Comparison of ENCODE assay signal across 33 cellular contexts in the genomic region with DNA sequence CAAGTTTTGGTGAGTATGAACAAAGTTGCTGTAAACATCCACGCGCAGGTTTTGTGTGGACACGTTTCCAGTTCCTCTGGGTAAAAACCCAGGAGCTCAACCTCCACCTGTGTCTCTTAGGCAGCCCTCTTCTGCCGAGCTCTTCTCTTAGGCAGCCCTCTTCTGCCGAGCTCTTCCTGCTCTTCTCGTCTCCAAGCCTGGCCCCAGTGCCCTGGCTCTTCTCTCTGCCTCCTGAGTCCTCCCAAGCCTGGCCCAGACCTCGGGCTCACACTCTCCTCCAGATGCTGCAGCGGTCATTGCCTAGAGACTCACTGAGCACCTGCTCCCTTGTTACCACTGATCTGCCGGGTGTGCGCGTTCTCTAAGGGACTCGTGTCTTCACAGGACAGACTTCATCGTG. TPM values are rescaled to one million over a fixed set of nuclear protein-coding genes. Genes with fewer than 3 reads are reported as not detected.
"Had no signal": no experiment of that assay in that cellular context is flagged by ENCODE, and none has a peak within 500 bp of the region (broad histone marks: within the 10 kb centered on the region; RNA-seq: fewer than 3 reads in every experiment).

No MANE protein-coding gene starts in this region.

- H3K9me3 Mint-ChIP-seq: activated CD4-positive, alpha-beta T cell treated with anti-CD3 and anti-CD28 coated beads, Interleukin-2, amount 10 ng/mL, durations not matched to agents 24 days and 14 days; activated CD8-positive, alpha-beta T cell treated with anti-CD3 and anti-CD28 coated beads for 36 hours; activated naive CD8-positive, alpha-beta T cell treated with anti-CD3 and anti-CD28 coated beads for 36 hours; activated T-cell treated with anti-CD3 and anti-CD28 coated beads, Interleukin-2, amount 50 U/mL, for 72 hours; activated T-helper 17 cell treated with anti-CD3 and anti-CD28 coated beads, Interleukin-2, amount 50 U/mL, for 72 hours; T-helper 2 cell treated with Interferon-gamma antibody and Interleukin-4, amounts not matched to agents 5 μg/mL and 100 μg/mL, for 36 hours had no signal

- H3K27me3 ChIP-seq: Peyer's patch had no signal

- H3K4me2 ChIP-seq: KMS-11 had no signal

- FAIRE-seq: TTC549 had no signal

- H3K4me3 ChIP-seq: Peyer's patch had no signal

- H3K36me3 ChIP-seq: brain microvascular endothelial cell, Peyer's patch had no signal

- ATAC-seq: activated CD8-positive, alpha-beta T cell treated with anti-CD3 and anti-CD28 coated beads for 36 hours; activated T-cell treated with anti-CD3 and anti-CD28 coated beads, Interleukin-2, amount 50 U/mL, for 72 hours; activated T-helper 17 cell treated with anti-CD3 and anti-CD28 coated beads, Interleukin-2, amount 50 U/mL, for 72 hours; PC-3 had no signal

- DNase-seq: activated CD4-positive, alpha-beta T cell treated with anti-CD3 and anti-CD28 coated beads, Interleukin-2, amount 10 ng/mL, durations not matched to agents 24 days and 14 days; activated CD4-positive, alpha-beta T cell treated with anti-CD3 and anti-CD28 coated beads, Interleukin-2, amount 50 U/mL, for 4 hours; activated CD8-positive, alpha-beta T cell treated with anti-CD3 and anti-CD28 coated beads for 36 hours; activated effector memory CD4-positive, alpha-beta T cell treated with anti-CD3 and anti-CD28 coated beads, Interleukin-2, amount 50 U/mL, for 16 hours; activated naive CD4-positive, alpha-beta T cell; activated naive CD4-positive, alpha-beta T cell treated with anti-CD3 and anti-CD28 coated beads, Interleukin-2, amount 50 U/mL, for 16 hours; activated naive CD8-positive, alpha-beta T cell treated with anti-CD3 and anti-CD28 coated beads for 36 hours; activated T-cell treated with anti-CD3 and anti-CD28 coated beads, Interleukin-2, amount 50 U/mL, for 1 hour; activated T-cell treated with anti-CD3 and anti-CD28 coated beads, Interleukin-2, amount 50 U/mL, for 72 hours; amniotic stem cell; aorta; brain microvascular endothelial cell; MM.1S; MV-4-11; NCI-H1092; NCI-H1436 treated with DMSO at 0.1 percent for 48 hours; NCI-H1694 treated with DMSO at 0.1 percent for 48 hours; NCI-H2029 treated with DMSO at 0.1 percent for 48 hours; NCI-H2107; NCI-H2171; NCI-H510A; NCI-H526; NCI-H748 treated with DMSO at 0.1 percent for 48 hours; NK-92 treated with Interleukin-12 subunit alpha and Interleukin-12 subunit beta, amount 100 ng/mL, for 24 hours; PC-3; Peyer's patch; Right ventricle myocardium superior; SW 1271 had no signal

- H3K9me3 ChIP-seq: Peyer's patch had no signal

- H3K4me3 Mint-ChIP-seq: activated CD4-positive, alpha-beta T cell treated with anti-CD3 and anti-CD28 coated beads, Interleukin-2, amount 10 ng/mL, durations not matched to agents 24 days and 14 days; activated CD8-positive, alpha-beta T cell treated with anti-CD3 and anti-CD28 coated beads for 36 hours; activated naive CD8-positive, alpha-beta T cell treated with anti-CD3 and anti-CD28 coated beads for 36 hours; activated T-cell treated with anti-CD3 and anti-CD28 coated beads, Interleukin-2, amount 50 U/mL, for 72 hours; activated T-helper 17 cell treated with anti-CD3 and anti-CD28 coated beads, Interleukin-2, amount 50 U/mL, for 72 hours; T-helper 2 cell treated with Interferon-gamma antibody and Interleukin-4, amounts not matched to agents 5 μg/mL and 100 μg/mL, for 36 hours had no signal

- H3K36me3 Mint-ChIP-seq: activated naive CD8-positive, alpha-beta T cell treated with anti-CD3 and anti-CD28 coated beads for 36 hours had no signal

- H3K27ac ChIP-seq: brain microvascular endothelial cell, KMS-11, Peyer's patch had no signal

- H3K27ac Mint-ChIP-seq: activated CD4-positive, alpha-beta T cell treated with anti-CD3 and anti-CD28 coated beads, Interleukin-2, amount 10 ng/mL, durations not matched to agents 24 days and 14 days; activated CD8-positive, alpha-beta T cell treated with anti-CD3 and anti-CD28 coated beads for 36 hours; activated naive CD8-positive, alpha-beta T cell treated with anti-CD3 and anti-CD28 coated beads for 36 hours; activated T-cell treated with anti-CD3 and anti-CD28 coated beads, Interleukin-2, amount 50 U/mL, for 72 hours; activated T-helper 17 cell treated with anti-CD3 and anti-CD28 coated beads, Interleukin-2, amount 50 U/mL, for 72 hours; T-helper 2 cell treated with Interferon-gamma antibody and Interleukin-4, amounts not matched to agents 5 μg/mL and 100 μg/mL, for 36 hours had no signal

RNA-seq across cellular contexts. Expression of a gene that starts 45.3 kb away (rescaled TPM):
- total RNA-seq: LHCN-M2 had no signal
